8 cellular contexts compared by ENCODE assay signal in the genomic region with DNA sequence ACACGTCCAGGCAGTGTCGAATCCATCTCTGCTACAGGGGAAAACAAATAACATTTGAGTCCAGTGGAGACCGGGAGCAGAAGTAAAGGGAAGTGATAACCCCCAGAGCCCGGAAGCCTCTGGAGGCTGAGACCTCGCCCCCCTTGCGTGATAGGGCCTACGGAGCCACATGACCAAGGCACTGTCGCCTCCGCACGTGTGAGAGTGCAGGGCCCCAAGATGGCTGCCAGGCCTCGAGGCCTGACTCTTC. TPM values are rescaled to one million over a fixed set of nuclear protein-coding genes. Genes with fewer than 3 reads are reported as not detected.
A peak's percentile ranks its signal among the peaks of the same experiment; 100 is the strongest.
DNase-seq lines count a peak whose midpoint lies in the region; ATAC-seq and TF ChIP-seq lines count a peak whose summit lies in the region.

No MANE protein-coding gene starts in this region.

- POLR2A ChIA-PET in naive thymus-derived CD8-positive, alpha-beta T cell (lab: Charles Lee) = interaction anchor here (0.7 to 7.4 kb wide), 13 partner anchors 11 to 267 kb away, joined by 3 to 129 read pairs (median 7); a partner anchor contains a TSS

- peak overlapping the region; percentile 73 for H3K4me3 ChIP-seq in GM12875 (ENCODE audit: low read depth, low read length)

- H3K27me3 Mint-ChIP-seq in IgD-negative memory B cell (no peaks in the 10 kb centered on the region), chondrocyte (ENCODE audit: low read depth) (no peaks in the 10 kb centered on the region)
- no peaks in the 10 kb centered on the region for H3K27me3 Mint-ChIP-seq in naive thymus-derived CD8-positive, alpha-beta T cell

- TF ChIP-seq CTCF in GM12875 (IDR thresholded peaks at IDR 0.05; ENCODE audit: borderline replicate concordance, insufficient read depth, low read depth, low read length) (no peak), chondrocyte (IDR thresholded peaks at IDR 0.05) (no peak)

- peak overlapping the region; percentile 93 to 100 (median 98) for H3K4me3 Mint-ChIP-seq in IgD-negative memory B cell
- peak overlapping the region; percentile 94 for H3K4me3 Mint-ChIP-seq in chondrocyte (ENCODE audit: unreplicated experiment)
- H3K4me3 Mint-ChIP-seq in naive thymus-derived CD8-positive, alpha-beta T cell = peak overlapping the region; percentile 91 to 100 (median 98)

- H3K4me1 Mint-ChIP-seq in IgD-negative memory B cell = peaks cover 20 to 29% (median 25%) of the 10 kb centered on the region in 3 donors
- H3K4me1 Mint-ChIP-seq in chondrocyte (ENCODE audit: low read depth) = peaks cover 40% of the 10 kb centered on the region
- peaks cover 21 to 50% (median 43%) of the 10 kb centered on the region in 4 donors for H3K4me1 Mint-ChIP-seq in naive thymus-derived CD8-positive, alpha-beta T cell

- H3K27ac Mint-ChIP-seq in IgD-negative memory B cell = peak overlapping the region; percentile 96 to 100 (median 99)
- H3K27ac Mint-ChIP-seq in chondrocyte (ENCODE audit: unreplicated experiment) = peak overlapping the region; percentile 92
- peak overlapping the region; percentile 95 to 100 (median 99) for H3K27ac Mint-ChIP-seq in naive thymus-derived CD8-positive, alpha-beta T cell

- peak in 1 of 2 donors; percentile 83 for ATAC-seq in naive thymus-derived CD8-positive, alpha-beta T cell
- ATAC-seq in HG03432 (IDR thresholded peaks at IDR 0.05; ENCODE audit: unreplicated experiment) = no peak
- ATAC-seq in GM18907 (IDR thresholded peaks at IDR 0.05; ENCODE audit: unreplicated experiment) = no peak

- H3K36me3 Mint-ChIP-seq in IgD-negative memory B cell (peaks cover 8% of the 10 kb centered on the region), chondrocyte (ENCODE audit: low read depth) (peaks cover 45% of the 10 kb centered on the region)
- H3K36me3 Mint-ChIP-seq in naive thymus-derived CD8-positive, alpha-beta T cell = peaks cover 4 to 77% (median 34%) of the 10 kb centered on the region in 3 donors

- DNase-seq in chondrocyte (ENCODE audit: low spot score) (no peak), anterior cingulate cortex (lab: John Stamatoyannopoulos, UW) (no peak), cortex of kidney (lab: John Stamatoyannopoulos, UW) (no peak)
- no peak for DNase-seq in naive thymus-derived CD8-positive, alpha-beta T cell

- H3K9me3 Mint-ChIP-seq in IgD-negative memory B cell = no peaks in the 10 kb centered on the region
- no peaks in the 10 kb centered on the region for H3K9me3 Mint-ChIP-seq in chondrocyte (ENCODE audit: low read depth)
- H3K9me3 Mint-ChIP-seq in naive thymus-derived CD8-positive, alpha-beta T cell = peaks cover 0 to 1% (median 0%) of the 10 kb centered on the region in 9 donors

RNA-seq across cellular contexts. Expression of a gene that starts 7.2 kb away (rescaled TPM):
- polyA plus RNA-seq in IgD-negative memory B cell = 26.9 TPM
- 1.2 to 3.3 TPM (median 2.6 TPM) in 3 replicates for total RNA-seq in chondrocyte
- 1 to 10 TPM; 4.4 to 4.6 TPM for total RNA-seq in naive thymus-derived CD8-positive, alpha-beta T cell
- under 1 TPM; 0.15 to 0.59 (median 0.31) TPM for polyA plus RNA-seq in naive thymus-derived CD8-positive, alpha-beta T cell

RNA-seq across cellular contexts. Expression of a gene that starts 10.5 kb away (rescaled TPM):
- 19.0 TPM for polyA plus RNA-seq in IgD-negative memory B cell
- total RNA-seq in chondrocyte = 45.3 to 57.8 TPM (median 49.4 TPM) in 3 replicates
- total RNA-seq in naive thymus-derived CD8-positive, alpha-beta T cell = 10 to 100 TPM; 48.0 to 56.8 TPM
- polyA plus RNA-seq in naive thymus-derived CD8-positive, alpha-beta T cell = 10 to 100 TPM; 13.8 to 14.1 (median 14.0) TPM

RNA-seq across cellular contexts. Expression of a gene that starts 11.4 kb away (rescaled TPM):
- polyA plus RNA-seq in IgD-negative memory B cell = 37.9 TPM
- total RNA-seq in chondrocyte = 33.1 to 47.8 TPM (median 35.9 TPM) in 3 replicates
- 10 to 100 TPM; 25.6 to 31.8 TPM for total RNA-seq in naive thymus-derived CD8-positive, alpha-beta T cell
- 10 to 100 TPM; 33.9 to 48.9 (median 41.3) TPM for polyA plus RNA-seq in naive thymus-derived CD8-positive, alpha-beta T cell

RNA-seq across cellular contexts. Expression of a gene that starts 13.7 kb away (rescaled TPM):
- 5.1 TPM for polyA plus RNA-seq in IgD-negative memory B cell
- total RNA-seq in chondrocyte = 0.48 to 1.9 TPM (median 1.7 TPM) in 3 replicates
- 1 to 10 TPM; 2.9 to 3.0 TPM for total RNA-seq in naive thymus-derived CD8-positive, alpha-beta T cell
- polyA plus RNA-seq in naive thymus-derived CD8-positive, alpha-beta T cell = 1 to 10 TPM; 1.2 to 3.7 (median 2.1) TPM

RNA-seq across cellular contexts. Expression of a gene that starts 17.6 kb away (rescaled TPM):
- not detected for polyA plus RNA-seq in IgD-negative memory B cell
- 0.32 to 0.39 TPM in 2 of 3 replicates, not detected in the other for total RNA-seq in chondrocyte
- total RNA-seq in naive thymus-derived CD8-positive, alpha-beta T cell = under 1 TPM; 0.55 to 0.93 TPM
- polyA plus RNA-seq in naive thymus-derived CD8-positive, alpha-beta T cell = not detected
